Comparison of ENCODE assay signal across 8 cellular contexts in genomic region chr13:43023244-43023931, GRCh38. TPM values are rescaled to one million over a fixed set of nuclear protein-coding genes. Genes with fewer than 3 reads are reported as not detected.
DNase-seq lines count a peak whose midpoint lies in the region; ATAC-seq and TF ChIP-seq lines count a peak whose summit lies in the region.

Gene DNAJC15 (plus strand): TSS chr13:43023586. CDS start chr13:43023627, 41 bp downstream.

- H3K4me1 ChIP-seq in esophagus muscularis mucosa (peaks cover 13 to 42% (median 37%) of the 10 kb centered on the region in 4 donors), muscle layer of colon (ENCODE audit: insufficient read depth, low read length) (peaks cover 25% of the 10 kb centered on the region)

- DNase-seq in NCI-H82 treated with DMSO at 0.1 percent for 48 hours (lab: John Stamatoyannopoulos, UW; ENCODE audit: unreplicated experiment) (peak; percentile 83), esophagus muscularis mucosa (ENCODE audit: extremely low spot score) (peak; percentile 94), NCI-H2029 treated with DMSO at 0.1 percent for 48 hours (lab: John Stamatoyannopoulos, UW) (no peak)
- DNase-seq in activated T-cell treated with anti-CD3 and anti-CD28 coated beads, Interleukin-2, amount 50 U/mL, for 24 hours: peak; percentile 90
- DNase-seq in stimulated activated CD8-positive, alpha-beta memory T cell treated with anti-CD3 and anti-CD28 coated beads, Interleukin-7, amount 100 ng/mL, for 1 hour (ENCODE audit: low read depth in 2 of 2): peak; percentile 55 to 59

- H3K27ac Mint-ChIP-seq in activated T-cell treated with anti-CD3 and anti-CD28 coated beads, Interleukin-2, amount 50 U/mL, for 24 hours: peak within 1 kb of the TSS; percentile 98

- peak; percentile 35 for TF ChIP-seq EP300 in esophagus muscularis mucosa (IDR thresholded peaks at IDR 0.05)

- peaks cover 24% of the 10 kb centered on the region for H3K36me3 Mint-ChIP-seq in activated T-cell treated with anti-CD3 and anti-CD28 coated beads, Interleukin-2, amount 50 U/mL, for 24 hours (ENCODE audit: low read depth)

- no peaks in the 10 kb centered on the region for H3K9me3 Mint-ChIP-seq in activated T-cell treated with anti-CD3 and anti-CD28 coated beads, Interleukin-2, amount 50 U/mL, for 24 hours

- intact Hi-C loops in esophagus muscularis mucosa (cut with DNase I): loop anchor here (2.0 kb wide), 1 partner anchor 53 kb away; no protein-coding TSS in a partner anchor

- H3K27ac ChIP-seq in esophagus muscularis mucosa (replicated peaks in 1 of 4) (peak within 1 kb of the TSS; percentile 78 to 85 (median 84)), muscle layer of colon (ENCODE audit: low read depth, low read length) (peak within 1 kb of the TSS; percentile 77)

- peak within 1 kb of the TSS; percentile 78 for H3K9ac ChIP-seq in muscle layer of colon (ENCODE audit: low read length)

- TF ChIP-seq CTCF in esophagus muscularis mucosa (IDR thresholded peaks at IDR 0.05): peak in 1 of 3 experiments; percentile 3

- 3% methylated on average over 23 of the region's 50 CpGs for WGBS in esophagus muscularis mucosa

- peak within 1 kb of the TSS; percentile 97 for H3K4me3 Mint-ChIP-seq in activated T-cell treated with anti-CD3 and anti-CD28 coated beads, Interleukin-2, amount 50 U/mL, for 24 hours

- H3K27me3 Mint-ChIP-seq in activated T-cell treated with anti-CD3 and anti-CD28 coated beads, Interleukin-2, amount 50 U/mL, for 24 hours: no peaks in the 10 kb centered on the region

- H3K4me3 ChIP-seq in esophagus muscularis mucosa (peak within 1 kb of the TSS; percentile 61 to 80 (median 68)), muscle layer of colon (ENCODE audit: low read depth in 1 of 2, low read length in 2 of 2) (peak within 1 kb of the TSS; percentile 87 to 99)

- H3K27me3 ChIP-seq in esophagus muscularis mucosa: peaks cover 0 to 4% (median 0%) of the 10 kb centered on the region in 4 donors
- no peaks in the 10 kb centered on the region for H3K27me3 ChIP-seq in muscle layer of colon (ENCODE audit: control insufficient read depth in 1 of 2, insufficient read depth in 2 of 2, low read length in 2 of 2)

- no peaks in the 10 kb centered on the region for H3K9me3 ChIP-seq in esophagus muscularis mucosa
- H3K9me3 ChIP-seq in muscle layer of colon (ENCODE audit: low read length): no peaks in the 10 kb centered on the region

- H3K4me1 Mint-ChIP-seq in activated T-cell treated with anti-CD3 and anti-CD28 coated beads, Interleukin-2, amount 50 U/mL, for 24 hours (ENCODE audit: low read depth): peaks cover 33% of the 10 kb centered on the region

- ATAC-seq in GM18519 (IDR thresholded peaks at IDR 0.05; ENCODE audit: low FRiP score, unreplicated experiment): peak; percentile 58
- peak; percentile 84 for ATAC-seq in HG02981 (IDR thresholded peaks at IDR 0.05; ENCODE audit: unreplicated experiment)

- no peak for TF ChIP-seq POLR2A in esophagus muscularis mucosa (IDR thresholded peaks at IDR 0.05; ENCODE audit: low read depth)

- H3K36me3 ChIP-seq in esophagus muscularis mucosa (peaks cover 0 to 9% (median 4%) of the 10 kb centered on the region in 4 donors), muscle layer of colon (ENCODE audit: insufficient read depth, low read length) (no peaks in the 10 kb centered on the region)

RNA-seq across cellular contexts. Expression of gene DNAJC15, which starts in this region (rescaled TPM):
- 10 to 100 TPM; 13.3 to 19.8 (median 13.6) TPM for total RNA-seq in esophagus muscularis mucosa
